ENCODE assay signal across 12 cellular contexts in the genomic region with DNA sequence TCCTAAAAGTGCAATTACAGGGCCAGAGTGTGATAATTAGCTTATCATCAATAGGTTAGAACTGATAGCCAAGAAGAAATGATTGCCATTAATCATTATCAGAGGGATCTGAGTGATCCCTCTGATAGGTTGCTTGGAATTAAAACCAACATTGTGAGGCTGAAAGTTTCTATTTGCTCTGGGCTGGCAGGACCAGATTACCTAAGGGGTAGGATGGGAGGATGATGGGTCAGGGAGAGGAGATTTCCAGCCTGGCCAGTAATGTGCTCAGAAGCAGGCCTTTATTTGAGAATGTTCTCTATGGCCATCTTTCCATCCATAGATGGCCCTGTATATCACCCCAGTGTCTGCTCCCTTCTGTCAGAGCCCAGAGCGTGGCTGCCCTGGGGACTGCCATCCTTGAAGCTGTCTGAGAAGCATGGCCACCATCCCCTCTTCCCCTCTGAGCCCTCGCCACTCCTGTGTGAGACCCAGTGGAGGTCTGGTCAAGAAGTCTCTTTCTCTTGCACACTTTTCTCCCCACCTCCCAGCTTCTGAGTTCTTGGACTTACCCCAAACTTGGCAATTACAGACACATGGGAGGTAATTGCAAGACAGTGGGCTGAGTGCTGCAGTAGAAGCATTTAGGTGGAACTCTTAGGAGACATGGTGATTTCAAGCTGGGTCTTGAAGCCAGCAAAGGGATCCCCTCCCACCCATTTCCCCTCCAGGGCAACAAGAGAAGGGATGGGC. TPM values are rescaled to one million over a fixed set of nuclear protein-coding genes. Genes with fewer than 3 reads are reported as not detected.
"Had no signal": no experiment of that assay in that cellular context is flagged by ENCODE, and none has a peak within 500 bp of the region (broad histone marks: within the 10 kb centered on the region; RNA-seq: fewer than 3 reads in every experiment).

No MANE protein-coding gene starts in this region.

- H3K27ac Mint-ChIP-seq: activated naive CD4-positive, alpha-beta T cell treated with anti-CD3 and anti-CD28 coated beads, Interleukin-2, amount 50 U/mL, for 72 hours had no signal

- H3K4me3 Mint-ChIP-seq: brain, neural crest cell had no signal

- H3K4me3 ChIP-seq: pancreas had no signal

- H3K36me3 ChIP-seq: pancreas had no signal

- H3K27me3 Mint-ChIP-seq: brain had no signal

- ATAC-seq: activated naive CD4-positive, alpha-beta T cell treated with anti-CD3 and anti-CD28 coated beads, Interleukin-2, amount 50 U/mL, for 72 hours had no signal

- H3K9me3 ChIP-seq: pancreas had no signal

- H3K27me3 ChIP-seq: pancreas had no signal

- DNase-seq: activated CD4-positive, alpha-beta T cell treated with anti-CD3 and anti-CD28 coated beads, Interleukin-2, amount 50 U/mL, for 1 hour; activated T-cell treated with anti-CD3 and anti-CD28 coated beads, Interleukin-2, amount 50 U/mL, for 1 hour; amniotic stem cell; cerebellar nuclear complex; dermis blood vessel endothelial cell; head of caudate nucleus; pancreas; stimulated activated naive CD4-positive, alpha-beta T cell had no signal

RNA-seq across cellular contexts. Expression of a gene that starts 11.7 kb away (rescaled TPM):
- total RNA-seq: T-helper 2 cell treated with Interferon-gamma antibody and Interleukin-4, amounts not matched to agents 100 ng/mL and 5 ng/mL, for 36 hours had no signal
